In the genomic region with DNA sequence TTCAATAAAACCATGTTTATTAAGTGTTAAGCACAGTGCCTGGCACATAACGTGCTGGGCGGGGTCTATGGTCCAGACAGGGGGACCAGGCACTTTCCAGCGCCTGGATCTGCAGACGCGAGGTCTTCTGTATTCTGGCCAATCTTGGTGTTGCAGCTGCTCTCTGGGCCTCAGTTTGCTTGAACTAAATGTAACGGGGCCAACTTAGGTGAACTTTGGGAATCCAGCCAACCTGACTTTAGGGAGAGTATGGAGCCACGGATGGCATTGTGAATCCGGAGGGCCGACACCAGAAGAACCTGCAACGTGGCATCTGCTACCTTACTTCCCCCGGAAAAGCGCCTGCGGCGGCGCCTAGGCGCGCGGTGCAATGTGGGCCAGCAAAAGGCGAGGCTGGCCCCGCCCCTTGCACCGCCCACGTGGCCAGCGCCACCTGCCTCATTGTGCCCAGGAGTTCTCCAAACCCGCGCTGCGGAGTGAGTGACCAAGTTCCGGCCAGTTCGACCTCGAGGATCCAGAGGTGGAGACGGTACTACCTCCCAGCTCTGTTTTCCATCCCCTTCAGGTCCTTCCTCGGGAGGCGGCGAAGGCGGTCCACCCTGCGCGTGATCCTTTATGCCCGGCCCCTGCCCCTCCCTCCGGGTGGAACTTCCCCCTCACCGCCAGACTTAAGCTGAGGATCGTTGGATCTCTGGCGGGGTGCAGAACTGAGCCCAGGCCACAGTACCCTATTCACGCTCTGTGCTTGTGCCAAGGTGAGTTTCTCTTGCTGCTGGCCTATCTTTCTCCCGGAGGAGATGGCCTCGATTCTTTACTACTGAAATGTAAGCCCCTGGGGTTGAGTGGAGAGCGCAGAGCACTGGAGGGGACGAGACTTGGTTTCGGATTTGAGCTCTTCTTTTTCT, we compare ENCODE assay signal across 8 cellular contexts. TPM values are rescaled to one million over a fixed set of nuclear protein-coding genes. Genes with fewer than 3 reads are reported as not detected.
DNase-seq lines count a peak whose midpoint lies in the region; ATAC-seq and TF ChIP-seq lines count a peak whose summit lies in the region.

A gene (plus strand): TSS at position 426 of the 905 bp plus-strand sequence. CDS start 10,969 bp downstream, outside the sequence.

- 0 to 4% methylated on average over 13 to 27 of the region's 47 CpGs for WGBS in esophagus squamous epithelium, 2 donors

- H3K4me3 ChIP-seq in Peyer's patch (peak within 1 kb of the TSS; percentile 55 to 85 (median 69)), esophagus squamous epithelium (peak within 1 kb of the TSS; percentile 53 to 89 (median 72))

- H3K9me3 ChIP-seq in KOPT-K1 (ENCODE audit: insufficient read depth, low read length, poor library complexity, severe bottlenecking) (no peaks in the 10 kb centered on the region), Peyer's patch (no peaks in the 10 kb centered on the region), esophagus squamous epithelium (no peaks in the 10 kb centered on the region)

- TF ChIP-seq POLR2A in Peyer's patch (IDR thresholded peaks at IDR 0.05) (peak; percentile 49 to 69), esophagus squamous epithelium (IDR thresholded peaks at IDR 0.05) (peak in 3 of 4 donors; percentile 14 to 74 (median 41))

- intact Hi-C loops in esophagus squamous epithelium (cut with DNase I) = no loop called here

- peak; percentile 89 for ATAC-seq in GM21786 (IDR thresholded peaks at IDR 0.05; ENCODE audit: unreplicated experiment)

- peaks cover 34% of the 10 kb centered on the region for H3K36me3 ChIP-seq in KOPT-K1 (ENCODE audit: insufficient read depth, low read length)
- H3K36me3 ChIP-seq in Peyer's patch = peaks cover 0 to 11% (median 0%) of the 10 kb centered on the region in 3 donors
- H3K36me3 ChIP-seq in esophagus squamous epithelium = peaks cover 0 to 26% (median 0%) of the 10 kb centered on the region in 3 donors

- H3K27ac ChIP-seq in KOPT-K1 (ENCODE audit: low read depth, low read length, poor library complexity, severe bottlenecking) (peak within 1 kb of the TSS; percentile 84), Peyer's patch (peak within 1 kb of the TSS; percentile 76 to 93 (median 84)), esophagus squamous epithelium (peak within 1 kb of the TSS; percentile 81 to 92 (median 91))

- DNase-seq in DMS79 treated with DMSO at 0.1 percent for 48 hours (lab: John Stamatoyannopoulos, UW) (peak; percentile 95), Peyer's patch (peak; percentile 87 to 95 (median 94)), esophagus squamous epithelium (lab: John Stamatoyannopoulos, UW) (peak; percentile 47), myocyte (ENCODE audit: low read depth) (peak; percentile 90)
- DNase-seq in activated T-cell treated with anti-CD3 and anti-CD28 coated beads, Interleukin-2, amount 50 U/mL, for 48 hours = peak; percentile 94
- peak; percentile 81 to 86 for DNase-seq in stimulated activated CD8-positive, alpha-beta memory T cell treated with anti-CD3 and anti-CD28 coated beads, Interleukin-7, amount 100 ng/mL, for 48 hours (ENCODE audit: extremely low read depth in 1 of 2, low read depth in 1 of 2)

- peak in 3 of 6 experiments; percentile 15 to 28 (median 26) for TF ChIP-seq CTCF in Peyer's patch (IDR thresholded peaks at IDR 0.05)
- TF ChIP-seq CTCF in esophagus squamous epithelium (IDR thresholded peaks at IDR 0.05) = peak in 4 of 6 experiments; percentile 6 to 34 (median 14)

- peaks cover 0 to 38% (median 2%) of the 10 kb centered on the region in 4 donors for H3K4me1 ChIP-seq in Peyer's patch
- H3K4me1 ChIP-seq in esophagus squamous epithelium = peaks cover 0 to 42% (median 11%) of the 10 kb centered on the region in 3 donors

- H3K27me3 ChIP-seq in Peyer's patch (no peaks in the 10 kb centered on the region), esophagus squamous epithelium (no peaks in the 10 kb centered on the region)

RNA-seq across cellular contexts. Expression of the gene that starts here (rescaled TPM):
- 100 to 1,000 TPM; 161 to 305 (median 201) TPM for total RNA-seq in Peyer's patch
- 100 to 1,000 TPM; 122 to 164 (median 146) TPM for total RNA-seq in esophagus squamous epithelium
- total RNA-seq in myocyte = 75.2 and 83.6 TPM in 2 replicates
- polyA plus RNA-seq in myocyte (2012) = 176 TPM

Comparison
In these comparisons a context has a peak if more than half of its experiments do, and no peak if none do; other contexts are left out.
1. Peak in every context shown above with its lines: DNase-seq, ATAC-seq, H3K4me3 ChIP-seq and H3K27ac ChIP-seq.